Comparison of ENCODE assay signal across 9 cellular contexts in the genomic region with DNA sequence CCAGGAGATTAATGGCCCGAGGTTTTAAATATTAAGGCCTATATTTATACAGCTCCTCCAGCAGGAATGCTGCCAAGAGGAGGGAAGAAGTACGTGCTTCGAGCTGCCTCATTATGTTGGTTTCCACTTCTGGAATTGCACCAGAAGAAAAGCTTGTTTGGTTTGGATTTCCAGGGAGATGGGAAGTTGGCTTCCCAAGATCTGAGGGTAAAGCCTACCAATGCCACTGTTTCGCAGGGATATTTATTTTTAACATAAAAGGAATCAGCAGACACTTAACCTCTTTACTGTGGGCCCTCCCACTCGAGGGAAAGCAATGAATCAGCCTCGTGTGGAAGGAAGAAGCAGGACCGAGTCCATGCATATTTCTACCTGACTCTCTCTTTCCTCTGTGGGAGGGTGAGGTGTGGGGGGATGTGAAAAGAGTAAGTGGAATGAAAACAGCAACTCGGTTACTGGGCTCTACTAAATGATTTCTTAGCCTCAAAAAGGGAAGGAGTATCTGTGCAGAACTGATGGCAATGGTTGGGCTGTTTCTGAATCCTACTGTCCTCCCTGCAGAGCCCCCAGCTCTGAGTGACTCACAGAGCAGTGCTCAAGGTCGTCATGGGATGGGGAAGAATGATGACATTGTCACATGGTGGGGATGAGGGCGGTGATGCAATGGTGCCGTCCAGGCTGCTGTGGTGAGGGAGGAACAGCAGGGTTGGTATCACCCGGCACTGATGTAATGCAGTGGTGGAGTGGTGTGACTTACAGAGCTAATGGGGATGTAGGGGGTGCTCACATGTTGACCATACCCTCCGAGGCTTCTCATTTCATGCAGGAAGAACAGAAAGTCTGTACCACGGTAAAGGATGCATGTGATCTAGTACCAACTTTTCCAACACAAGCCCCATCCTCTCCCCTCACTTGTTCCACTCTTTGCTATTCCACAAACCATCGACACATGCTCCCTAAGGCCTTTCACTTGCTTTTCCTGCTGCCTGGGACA.
DNase-seq lines count a peak whose midpoint lies in the region; ATAC-seq and TF ChIP-seq lines count a peak whose summit lies in the region.
"Had no signal": no experiment of that assay in that cellular context is flagged by ENCODE, and none has a peak within 500 bp of the region (broad histone marks: within the 10 kb centered on the region; RNA-seq: fewer than 3 reads in every experiment).

No MANE protein-coding gene starts in this region.

- DNase-seq in GM04504 (ENCODE audit: low read depth) (peak; percentile 60), RPMI7951 (ENCODE audit: low read depth) (peak; percentile 42), fibroblast of villous mesenchyme (ENCODE audit: low read depth) (peak; percentile 38), skeletal muscle cell (ENCODE audit: low read depth) (peak; percentile 27), mesenteric fat pad (ENCODE audit: low spot score) (no peak), cerebellum (ENCODE audit: low spot score) (no peak)
- DNase-seq: NCI-H2081 treated with DMSO at 0.1 percent for 48 hours had no signal

- no peak for TF ChIP-seq CTCF in fibroblast of villous mesenchyme (IDR thresholded peaks at IDR 0.05; ENCODE audit: insufficient read depth, low read depth, low read length)

- H3K4me3 ChIP-seq in fibroblast of villous mesenchyme (ENCODE audit: low read depth, low read length) (no peak overlapping the region), skeletal muscle cell (ENCODE audit: low read depth, low read length) (no peak overlapping the region)

- no peak for ATAC-seq in HG03520 (IDR thresholded peaks at IDR 0.05; ENCODE audit: unreplicated experiment)
- no peak for ATAC-seq in GM21576 (IDR thresholded peaks at IDR 0.05; ENCODE audit: unreplicated experiment)

Comparison
In these comparisons a context has a peak if more than half of its experiments do, and no peak if none do; other contexts are left out.
1. DNase-seq: peak in GM04504 (single experiment), RPMI7951 (single experiment), fibroblast of villous mesenchyme (single experiment) and skeletal muscle cell (single experiment); none in mesenteric fat pad (single experiment) and cerebellum (single experiment).